In genomic region chr16:67993207-67994036, GRCh38 we compare ENCODE assay signal across 8 cellular contexts. TPM values are rescaled to one million over a fixed set of nuclear protein-coding genes. Genes with fewer than 3 reads are reported as not detected.
DNase-seq lines count a peak whose midpoint lies in the region; ATAC-seq, FAIRE-seq and TF ChIP-seq lines count a peak whose summit lies in the region.

No MANE protein-coding gene starts in this region.

- no peak for FAIRE-seq in A549 (lab: Jason Lieb, UNC)

- H3K36me3 Mint-ChIP-seq in dendritic cell treated with granulocyte-macrophage colony-stimulating factor and Interleukin-4, amounts not matched to agents 40 ng/mL and 50 ng/mL, for 4 days (ENCODE audit: low read depth): peaks cover 72% of the 10 kb centered on the region

- WGBS in A549 (ENCODE audit: missing lambda C conversion rate): 26% methylated on average over 20 of the region's 38 CpGs

- no peak for TF ChIP-seq POLR2A in A549 (IDR thresholded peaks at IDR 0.05; ENCODE audit: low read length)

- H3K4me3 Mint-ChIP-seq in dendritic cell treated with granulocyte-macrophage colony-stimulating factor and Interleukin-4, amounts not matched to agents 40 ng/mL and 50 ng/mL, for 4 days: peak overlapping the region; percentile 82

- H3K4me1 Mint-ChIP-seq in dendritic cell treated with granulocyte-macrophage colony-stimulating factor and Interleukin-4, amounts not matched to agents 40 ng/mL and 50 ng/mL, for 4 days (ENCODE audit: low read depth): peaks cover 69% of the 10 kb centered on the region

- H3K9me3 ChIP-seq in A549: no peaks in the 10 kb centered on the region

- no peaks in the 10 kb centered on the region for H3K27me3 Mint-ChIP-seq in dendritic cell treated with granulocyte-macrophage colony-stimulating factor and Interleukin-4, amounts not matched to agents 40 ng/mL and 50 ng/mL, for 4 days

- intact Hi-C loops in dendritic cell treated with granulocyte-macrophage colony-stimulating factor and Interleukin-4, amounts not matched to agents 40 ng/mL and 50 ng/mL, for 4 days (cut with micrococcal nuclease): loop anchor here (1.0 to 2.0 kb wide), 3 partner anchors 13 to 47 kb away; partner anchors contain the start of genes DDX28 and DUS2

- no peaks in the 10 kb centered on the region for H3K9me3 Mint-ChIP-seq in dendritic cell treated with granulocyte-macrophage colony-stimulating factor and Interleukin-4, amounts not matched to agents 40 ng/mL and 50 ng/mL, for 4 days

- H3K4me2 ChIP-seq in A549: peak overlapping the region; percentile 70

- ATAC-seq in A549 (peak; percentile 92 to 98), GM18520 (IDR thresholded peaks at IDR 0.05; ENCODE audit: unreplicated experiment) (peak; percentile 54), HG03045 (IDR thresholded peaks at IDR 0.05; ENCODE audit: unreplicated experiment) (peak; percentile 58)

- peak overlapping the region; percentile 99 for H3K27ac Mint-ChIP-seq in dendritic cell treated with granulocyte-macrophage colony-stimulating factor and Interleukin-4, amounts not matched to agents 40 ng/mL and 50 ng/mL, for 4 days

- POLR2A ChIA-PET in A549 (lab: Yijun Ruan, JAX): no interaction called here

- H3K27ac ChIP-seq in A549: peak overlapping the region; percentile 66 to 82

- peak; percentile 47 to 73; a peak in 4 of 5 replicates for TF ChIP-seq RAD21 in A549 (conservative IDR thresholded peaks at IDR 0.05 in 1 of 2, IDR thresholded peaks at IDR 0.05 in 1 of 2)

- H3K4me1 ChIP-seq in A549: peaks cover 5% of the 10 kb centered on the region; the same call in 1 of the 3 replicates

- no peak for TF ChIP-seq EP300 in A549 (IDR thresholded peaks at IDR 0.05)

- peak overlapping the region; percentile 20; the same call in 1 of the 3 replicates for H3K4me3 ChIP-seq in A549

- TF ChIP-seq CTCF in A549 (IDR thresholded peaks at IDR 0.05): peak; percentile 98

- CTCF ChIA-PET in A549 (lab: Yijun Ruan, JAX): interaction anchor here (0.5 to 3.7 kb wide), 25 partner anchors 9 to 435 kb away, joined by 3 to 21 read pairs (median 4); no protein-coding TSS in a partner anchor

- DNase-seq in A549 (ENCODE audit: low read depth in 1 of 2, low spot score in 1 of 2): peak; percentile 76 to 80
- DNase-seq in NCI-H510A (lab: John Stamatoyannopoulos, UW): peak; percentile 10
- DNase-seq in activated CD4-positive, alpha-beta T cell treated with anti-CD3 and anti-CD28 coated beads, Interleukin-2, amount 50 U/mL, for 24 hours (ENCODE audit: low read depth in 1 of 2, low spot score in 1 of 2): peak; percentile 68 to 77
- DNase-seq in lung microvascular endothelial cell (ENCODE audit: low read depth in 2 of 2): peak; percentile 70 to 80
- DNase-seq in stimulated activated CD4-positive, alpha-beta T cell treated with anti-CD3 and anti-CD28 coated beads, TNF-alpha, amount 100 ng/mL, for 4 hours (ENCODE audit: low read depth in 3 of 3): peak; percentile 58 to 71 (median 63)

TF ChIP-seq in A549, 52 proteins besides CTCF, POLR2A, EP300 and RAD21:
- TF ChIP-seq FOSL2 (IDR thresholded peaks at IDR 0.05) (no peak), FOSL2 (CRISPR knock-in tag; IDR thresholded peaks at IDR 0.05) (0 out of 2 replicates have a peak, but pooled peaks have one; percentile 17), E2F6 (IDR thresholded peaks at IDR 0.05; ENCODE audit: borderline replicate concordance, low read depth) (0 out of 2 replicates have a peak, but pooled peaks have one; percentile 51), MYC (IDR thresholded peaks at IDR 0.05; ENCODE audit: borderline replicate concordance, low read length) (peak; percentile 57; the same call in 1 of the 2 replicates), MAX (IDR thresholded peaks at IDR 0.05) (peak; percentile 67), RCOR1 (IDR thresholded peaks at IDR 0.05; ENCODE audit: low read depth, low read length) (no peak), ZC3H11A (IDR thresholded peaks at IDR 0.05) (no peak), ATOH8 (CRISPR knock-in tag; IDR thresholded peaks at IDR 0.05; ENCODE audit: low read depth) (no peak), SMC3 (IDR thresholded peaks at IDR 0.05) (peak; percentile 90)

RNA-seq across cellular contexts. Expression of gene DPEP2, which starts 5.9 kb away (rescaled TPM):
- polyA plus RNA-seq in A549 (2011; rRNA removed) (not detected in 2 replicates), A549 (2017; fragmentation: RNase III; extraction: RNeasy Plus Mini Kit Qiagen cat#74134 plus additional on column Dnase treatment) (not detected in 3 replicates)
- not detected in 2 replicates for polyA plus RNA-seq in A549 (2012; cell fraction: cytosol; rRNA removed)
- polyA plus RNA-seq in A549 (2012; cell fraction: nucleus; rRNA removed): not detected in 2 replicates
- not detected in 2 replicates for polyA minus RNA-seq in A549 (2011; rRNA and poly(A)+ RNA removed)
- total RNA-seq in lung microvascular endothelial cell: 3.3 and 8.9 TPM in 2 replicates

RNA-seq across cellular contexts. Expression of gene DPEP3, which starts 13.1 kb away (rescaled TPM):
- not detected in 2 replicates for polyA plus RNA-seq in A549 (2011; rRNA removed)
- polyA plus RNA-seq in A549 (2012; cell fraction: cytosol; rRNA removed): not detected in 2 replicates
- polyA plus RNA-seq in A549 (2012; cell fraction: nucleus; rRNA removed): 0.02 TPM in 1 of 2 replicates, not detected in the other
- polyA plus RNA-seq in A549 (2017; fragmentation: RNase III; extraction: RNeasy Plus Mini Kit Qiagen cat#74134 plus additional on column Dnase treatment): not detected in 3 replicates
- polyA minus RNA-seq in A549 (2011; rRNA and poly(A)+ RNA removed): not detected in 2 replicates
- 0.20 TPM in 1 of 2 replicates, not detected in the other for total RNA-seq in lung microvascular endothelial cell

RNA-seq across cellular contexts. Expression of gene DPEP2NB, which starts 22.3 kb away (rescaled TPM):
- polyA plus RNA-seq in A549 (2011; rRNA removed) (not detected in 2 replicates), A549 (2017; fragmentation: RNase III; extraction: RNeasy Plus Mini Kit Qiagen cat#74134 plus additional on column Dnase treatment) (not detected in 3 replicates)
- not detected in 2 replicates for polyA plus RNA-seq in A549 (2012; cell fraction: cytosol; rRNA removed)
- not detected in 2 replicates for polyA plus RNA-seq in A549 (2012; cell fraction: nucleus; rRNA removed)
- polyA minus RNA-seq in A549 (2011; rRNA and poly(A)+ RNA removed): not detected in 2 replicates
- total RNA-seq in lung microvascular endothelial cell: under 0.01 TPM in 1 of 2 replicates, not detected in the other

RNA-seq across cellular contexts. Expression of gene SLC12A4, which starts 25.0 kb away (rescaled TPM):
- polyA plus RNA-seq in A549 (2011; rRNA removed) (18.2 and 19.5 TPM in 2 replicates), A549 (2017; fragmentation: RNase III; extraction: RNeasy Plus Mini Kit Qiagen cat#74134 plus additional on column Dnase treatment) (32.6 to 34.7 TPM (median 33.2 TPM) in 3 replicates)
- polyA plus RNA-seq in A549 (2012; cell fraction: cytosol; rRNA removed): 31.7 and 34.8 TPM in 2 replicates
- 134 and 182 TPM in 2 replicates for polyA plus RNA-seq in A549 (2012; cell fraction: nucleus; rRNA removed)
- polyA minus RNA-seq in A549 (2011; rRNA and poly(A)+ RNA removed): 57.8 and 60.3 TPM in 2 replicates
- total RNA-seq in lung microvascular endothelial cell: 41.2 and 108 TPM in 2 replicates

RNA-seq across cellular contexts. Expression of gene DDX28, which starts 29.6 kb away (rescaled TPM):
- polyA plus RNA-seq in A549 (2011; rRNA removed) (14.0 and 18.3 TPM in 2 replicates), A549 (2017; fragmentation: RNase III; extraction: RNeasy Plus Mini Kit Qiagen cat#74134 plus additional on column Dnase treatment) (13.8 to 14.9 TPM (median 14.6 TPM) in 3 replicates)
- polyA plus RNA-seq in A549 (2012; cell fraction: cytosol; rRNA removed): 19.4 and 28.1 TPM in 2 replicates
- polyA plus RNA-seq in A549 (2012; cell fraction: nucleus; rRNA removed): 25.9 and 37.2 TPM in 2 replicates
- 15.1 and 18.6 TPM in 2 replicates for polyA minus RNA-seq in A549 (2011; rRNA and poly(A)+ RNA removed)
- total RNA-seq in lung microvascular endothelial cell: 12.0 and 19.8 TPM in 2 replicates

Comparison
In these comparisons a context has a peak if more than half of its experiments do, and no peak if none do; other contexts are left out.
1. Peak in every context shown above with its lines: DNase-seq, ATAC-seq, H3K4me3 ChIP-seq and H3K27ac ChIP-seq.
2. DNase-seq: peak in every context shown above with its lines; median percentile 78 in A549; 75 in lung microvascular endothelial cell; 72 in activated CD4-positive, alpha-beta T cell treated with anti-CD3 and anti-CD28 coated beads, Interleukin-2, amount 50 U/mL, for 24 hours; 63 in stimulated activated CD4-positive, alpha-beta T cell treated with anti-CD3 and anti-CD28 coated beads, TNF-alpha, amount 100 ng/mL, for 4 hours; 10 in NCI-H510A.